ENCODE assay signal across 9 cellular contexts in genomic region chr17:43020030-43020621, GRCh38. TPM values are rescaled to one million over a fixed set of nuclear protein-coding genes. Genes with fewer than 3 reads are reported as not detected.
DNase-seq lines count a peak whose midpoint lies in the region; ATAC-seq, FAIRE-seq and TF ChIP-seq lines count a peak whose summit lies in the region.
"Had no signal": no experiment of that assay in that cellular context is flagged by ENCODE, and none has a peak within 500 bp of the region (broad histone marks: within the 10 kb centered on the region; RNA-seq: fewer than 3 reads in every experiment).

No MANE protein-coding gene starts in this region.

- H3K4me3 ChIP-seq in adipocyte (ENCODE audit: low read length) = peak overlapping the region; percentile 99
- no peak overlapping the region for H3K4me3 ChIP-seq in keratinocyte (ENCODE audit: control insufficient read depth in 2 of 3, extremely low read depth in 1 of 3, insufficient read depth in 2 of 3, low read depth in 1 of 3, low read length in 3 of 3)
- H3K4me3 ChIP-seq in thoracic aorta = peak overlapping the region; percentile 100
- H3K4me3 ChIP-seq in SJCRH30 = no peak overlapping the region
- no peak overlapping the region for H3K4me3 ChIP-seq in mucosa of descending colon

- no peak overlapping the region for H2AFZ ChIP-seq in keratinocyte (ENCODE audit: control insufficient read depth, low read length)

- no peaks in the 10 kb centered on the region for H3K9me1 ChIP-seq in keratinocyte (ENCODE audit: control insufficient read depth, extremely low read depth, insufficient read depth, low read length)

- no peak for ATAC-seq in activated CD8-positive, alpha-beta memory T cell treated with anti-CD3 and anti-CD28 coated beads, Interleukin-2, amount 10 ng/mL, durations not matched to agents 7 days and 5 days
- ATAC-seq in thoracic aorta (ENCODE audit: insufficient number of reproducible peaks, low FRiP score, low read depth) = no peak
- ATAC-seq in mucosa of descending colon = no peak
- no peak for ATAC-seq in HG03571 (IDR thresholded peaks at IDR 0.05; ENCODE audit: unreplicated experiment)

- intact Hi-C loops in mucosa of descending colon (cut with DNase I, micrococcal nuclease) = no loop called here

- peaks cover 20% of the 10 kb centered on the region for H3K79me2 ChIP-seq in keratinocyte (ENCODE audit: control insufficient read depth, insufficient read depth, low read length)

- no peaks in the 10 kb centered on the region for H4K20me1 ChIP-seq in keratinocyte (ENCODE audit: control insufficient read depth, extremely low read depth, insufficient read depth, low read length)

- DNase-seq in activated CD8-positive, alpha-beta memory T cell treated with anti-CD3 and anti-CD28 coated beads, Interleukin-2, amount 10 ng/mL, durations not matched to agents 7 days and 5 days = no peak
- DNase-seq in activated CD8-positive, alpha-beta memory T cell treated with anti-CD3 and anti-CD28 coated beads for 24 hours = no peak
- DNase-seq in adipocyte (ENCODE audit: low read depth) (no peak), keratinocyte (ENCODE audit: low read depth, low spot score) (no peak), thoracic aorta (ENCODE audit: low spot score) (no peak), SJCRH30 (no peak), mucosa of descending colon (no peak)
- DNase-seq: stimulated activated CD4-positive, alpha-beta T cell treated with anti-CD3 and anti-CD28 coated beads, Interleukin-2, amount 100 ng/mL, for 48 hours had no signal

- H3K27ac ChIP-seq in keratinocyte (ENCODE audit: control insufficient read depth, insufficient read depth, low read length) (no peak overlapping the region), thoracic aorta (peak overlapping the region in 1 of 2 donors; percentile 86), SJCRH30 (no peak overlapping the region)

- H3K4me1 ChIP-seq in adipocyte (ENCODE audit: control insufficient read depth, insufficient read depth, low read length) (peaks cover 43% of the 10 kb centered on the region), keratinocyte (ENCODE audit: control insufficient read depth, extremely low read depth, insufficient read depth, low read length) (peaks cover 14% of the 10 kb centered on the region), thoracic aorta (ENCODE audit: control insufficient read depth in 1 of 2, low read depth in 2 of 2) (peaks cover 15 to 23% of the 10 kb centered on the region in 2 donors), SJCRH30 (no peaks in the 10 kb centered on the region), mucosa of descending colon (ENCODE audit: low read depth) (peaks cover 24% of the 10 kb centered on the region)

- H3K9ac ChIP-seq in adipocyte (ENCODE audit: low read length) (peak overlapping the region; percentile 98), keratinocyte (ENCODE audit: control insufficient read depth, extremely low read depth, insufficient read depth, low read length) (no peak overlapping the region)

- no peaks in the 10 kb centered on the region for H3K9me3 ChIP-seq in adipocyte (ENCODE audit: control insufficient read depth, low read length)
- no peaks in the 10 kb centered on the region for H3K9me3 ChIP-seq in keratinocyte (ENCODE audit: control insufficient read depth, low read depth, low read length)
- H3K9me3 ChIP-seq in thoracic aorta = no peaks in the 10 kb centered on the region
- H3K9me3 ChIP-seq in SJCRH30 (replicated peaks) = no peaks in the 10 kb centered on the region
- no peaks in the 10 kb centered on the region for H3K9me3 ChIP-seq in mucosa of descending colon

- CTCF ChIA-PET in activated CD8-positive, alpha-beta memory T cell treated with anti-CD3 and anti-CD28 coated beads, Interleukin-2, amount 10 ng/mL, durations not matched to agents 7 days and 5 days (lab: Charles Lee) = interaction anchor here (1.1 kb wide), 1 partner anchor 10 kb away, joined by 3 read pairs; no protein-coding TSS in a partner anchor

- H3K27me3 Mint-ChIP-seq in activated CD8-positive, alpha-beta memory T cell treated with anti-CD3 and anti-CD28 coated beads, Interleukin-2, amount 10 ng/mL, durations not matched to agents 7 days and 5 days = peaks cover 9% of the 10 kb centered on the region

- H3K27me3 ChIP-seq in adipocyte (replicated peaks; ENCODE audit: control insufficient read depth, insufficient read depth, low read length) = no peaks in the 10 kb centered on the region
- peaks cover 5% of the 10 kb centered on the region for H3K27me3 ChIP-seq in keratinocyte (ENCODE audit: control insufficient read depth, extremely low read depth, insufficient read depth, low read length)
- H3K27me3 ChIP-seq in thoracic aorta (replicated peaks; ENCODE audit: insufficient read depth) = no peaks in the 10 kb centered on the region
- H3K27me3 ChIP-seq in SJCRH30 = no peaks in the 10 kb centered on the region

- TF ChIP-seq CTCF in keratinocyte (optimal IDR thresholded peaks at IDR 0.05 in 1 of 3, IDR thresholded peaks at IDR 0.05 in 1 of 3, conservative IDR thresholded peaks at IDR 0.05 in 1 of 3; ENCODE audit: extremely low read depth in 1 of 3, insufficient read depth in 2 of 3, low read length in 3 of 3) (no peak), thoracic aorta (IDR thresholded peaks at IDR 0.05) (no peak), mucosa of descending colon (IDR thresholded peaks at IDR 0.05) (no peak)

- dilution Hi-C loops in keratinocyte (cut with MboI; ENCODE audit: extremely low pct_ligation_motif_present, low sequenced_read_pairs) = no loop called here

- H3K4me1 Mint-ChIP-seq in activated CD8-positive, alpha-beta memory T cell treated with anti-CD3 and anti-CD28 coated beads, Interleukin-2, amount 10 ng/mL, durations not matched to agents 7 days and 5 days = peaks cover 28% of the 10 kb centered on the region

- peak overlapping the region; percentile 10 for H3K4me2 ChIP-seq in keratinocyte (ENCODE audit: control insufficient read depth, extremely low read depth, insufficient read depth, low read depth, low read length)

- peaks cover 1% of the 10 kb centered on the region for H3K36me3 Mint-ChIP-seq in activated CD8-positive, alpha-beta memory T cell treated with anti-CD3 and anti-CD28 coated beads, Interleukin-2, amount 10 ng/mL, durations not matched to agents 7 days and 5 days

- no peak overlapping the region for H3K27ac Mint-ChIP-seq in activated CD8-positive, alpha-beta memory T cell treated with anti-CD3 and anti-CD28 coated beads, Interleukin-2, amount 10 ng/mL, durations not matched to agents 7 days and 5 days

- H3K4me3 Mint-ChIP-seq in activated CD8-positive, alpha-beta memory T cell treated with anti-CD3 and anti-CD28 coated beads, Interleukin-2, amount 10 ng/mL, durations not matched to agents 7 days and 5 days = peak overlapping the region; percentile 22

- no peak for FAIRE-seq in keratinocyte (lab: Jason Lieb, UNC)

- H3K36me3 ChIP-seq in adipocyte (ENCODE audit: control insufficient read depth, insufficient read depth, low read length, severe bottlenecking) (peaks cover 32% of the 10 kb centered on the region), keratinocyte (ENCODE audit: control insufficient read depth in 2 of 2, extremely low read depth in 1 of 2, insufficient read depth in 2 of 2, low read length in 2 of 2) (peaks cover 11 to 25% of the 10 kb centered on the region in 2 experiments), thoracic aorta (peaks cover 7% of the 10 kb centered on the region), SJCRH30 (no peaks in the 10 kb centered on the region; the same call in 1 of the 2 replicates), mucosa of descending colon (ENCODE audit: low read depth) (no peaks in the 10 kb centered on the region)

- H3K9me3 Mint-ChIP-seq in activated CD8-positive, alpha-beta memory T cell treated with anti-CD3 and anti-CD28 coated beads, Interleukin-2, amount 10 ng/mL, durations not matched to agents 7 days and 5 days (ENCODE audit: low read depth) = no peaks in the 10 kb centered on the region

RNA-seq across cellular contexts. Expression of gene VAT1, which starts 2.1 kb away (rescaled TPM):
- 10 to 100 TPM; 10.7 to 16.8 TPM for total RNA-seq in activated CD8-positive, alpha-beta memory T cell treated with anti-CD3 and anti-CD28 coated beads, Interleukin-2, amount 10 ng/mL, durations not matched to agents 7 days and 5 days
- polyA plus RNA-seq in keratinocyte = 151 to 186 TPM (median 183 TPM) in 3 replicates
- polyA plus RNA-seq in keratinocyte (2011; ENCODE audit: low read depth) = 31.9 TPM
- 172 and 254 TPM in 2 replicates for polyA plus RNA-seq in keratinocyte (2011; cell fraction: cytosol; rRNA removed)
- polyA plus RNA-seq in keratinocyte (2011; cell fraction: nucleus; rRNA removed) = 139 and 148 TPM in 2 replicates
- polyA plus RNA-seq in keratinocyte (2012; ENCODE audit: low replicate concordance) = 291 and 376 TPM in 2 replicates
- polyA minus RNA-seq in keratinocyte = 312 to 597 TPM (median 313 TPM) in 3 replicates
- polyA minus RNA-seq in keratinocyte (2011; cell fraction: cytosol; rRNA and poly(A)+ RNA removed) = 562 TPM
- polyA minus RNA-seq in keratinocyte (2011; cell fraction: nucleus; rRNA and poly(A)+ RNA removed) = 101 and 122 TPM in 2 replicates
- total RNA-seq in thoracic aorta (100 to 1,000 TPM in 1 of 2 donors, 10 to 100 TPM in 1; 91.5 to 158 TPM), mucosa of descending colon (100 to 1,000 TPM in 1 of 3 donors, 10 to 100 TPM in 2; 35.2 to 142 (median 48.7) TPM)
- total RNA-seq in SJCRH30 (2014; rRNA removed; shearing (Covaris generic)) = 32.5 and 34.9 TPM in 2 replicates

RNA-seq across cellular contexts. Expression of gene RND2, which starts 4.9 kb away (rescaled TPM):
- total RNA-seq in activated CD8-positive, alpha-beta memory T cell treated with anti-CD3 and anti-CD28 coated beads, Interleukin-2, amount 10 ng/mL, durations not matched to agents 7 days and 5 days = not detected
- 0.12 to 0.20 TPM (median 0.15 TPM) in 3 replicates for polyA plus RNA-seq in keratinocyte
- 0.06 TPM for polyA plus RNA-seq in keratinocyte (2011; ENCODE audit: low read depth)
- 0.10 and 0.11 TPM in 2 replicates for polyA plus RNA-seq in keratinocyte (2011; cell fraction: cytosol; rRNA removed)
- polyA plus RNA-seq in keratinocyte (2011; cell fraction: nucleus; rRNA removed) = 0.08 and 0.09 TPM in 2 replicates
- polyA plus RNA-seq in keratinocyte (2012; ENCODE audit: low replicate concordance) = 0.24 and 0.32 TPM in 2 replicates
- polyA minus RNA-seq in keratinocyte = 0.33 TPM in 2 of 3 replicates, not detected in the other
- not detected for polyA minus RNA-seq in keratinocyte (2011; cell fraction: cytosol; rRNA and poly(A)+ RNA removed)
- not detected in 2 replicates for polyA minus RNA-seq in keratinocyte (2011; cell fraction: nucleus; rRNA and poly(A)+ RNA removed)
- total RNA-seq in thoracic aorta = 1 to 10 TPM in 1 of 2 donors, under 1 TPM in 1; 0.81 to 2.4 TPM
- total RNA-seq in SJCRH30 (2014; rRNA removed; shearing (Covaris generic)) = 0.68 and 0.79 TPM in 2 replicates
- 1 to 10 TPM in 1 of 3 donors, under 1 TPM in 2; 0.09 to 7.2 (median 0.51) TPM for total RNA-seq in mucosa of descending colon

RNA-seq across cellular contexts. Expression of gene IFI35, which starts 13.5 kb away (rescaled TPM):
- total RNA-seq in activated CD8-positive, alpha-beta memory T cell treated with anti-CD3 and anti-CD28 coated beads, Interleukin-2, amount 10 ng/mL, durations not matched to agents 7 days and 5 days = 100 to 1,000 TPM; 125 to 175 TPM
- 22.0 to 34.8 TPM (median 27.6 TPM) in 3 replicates for polyA plus RNA-seq in keratinocyte
- polyA plus RNA-seq in keratinocyte (2011; ENCODE audit: low read depth) = not detected
- polyA plus RNA-seq in keratinocyte (2011; cell fraction: cytosol; rRNA removed) = 12.4 and 20.7 TPM in 2 replicates
- polyA plus RNA-seq in keratinocyte (2011; cell fraction: nucleus; rRNA removed) = 15.2 and 15.8 TPM in 2 replicates
- 0.83 and 30.2 TPM in 2 replicates for polyA plus RNA-seq in keratinocyte (2012; ENCODE audit: low replicate concordance)
- polyA minus RNA-seq in keratinocyte = 16.8 to 37.7 TPM (median 19.3 TPM) in 3 replicates
- 15.0 TPM for polyA minus RNA-seq in keratinocyte (2011; cell fraction: cytosol; rRNA and poly(A)+ RNA removed)
- 5.3 and 6.4 TPM in 2 replicates for polyA minus RNA-seq in keratinocyte (2011; cell fraction: nucleus; rRNA and poly(A)+ RNA removed)
- total RNA-seq in thoracic aorta = 10 to 100 TPM; 34.4 to 34.8 TPM
- 0.33 TPM in 1 of 2 replicates, not detected in the other for total RNA-seq in SJCRH30 (2014; rRNA removed; shearing (Covaris generic))
- total RNA-seq in mucosa of descending colon = 10 to 100 TPM; 39.2 to 58.2 (median 39.3) TPM

RNA-seq across cellular contexts. Expression of gene RPL27, which starts 21.9 kb away (rescaled TPM):
- 100 to 1,000 TPM; 889 to 934 TPM for total RNA-seq in activated CD8-positive, alpha-beta memory T cell treated with anti-CD3 and anti-CD28 coated beads, Interleukin-2, amount 10 ng/mL, durations not matched to agents 7 days and 5 days
- polyA plus RNA-seq in keratinocyte = 4,091 to 7,614 TPM (median 7,074 TPM) in 3 replicates
- polyA plus RNA-seq in keratinocyte (2011; ENCODE audit: low read depth) = 779 TPM
- 5,475 and 5,815 TPM in 2 replicates for polyA plus RNA-seq in keratinocyte (2011; cell fraction: cytosol; rRNA removed)
- 1,608 and 1,639 TPM in 2 replicates for polyA plus RNA-seq in keratinocyte (2011; cell fraction: nucleus; rRNA removed)
- polyA plus RNA-seq in keratinocyte (2012; ENCODE audit: low replicate concordance) = 3,581 and 3,765 TPM in 2 replicates
- 772 to 1,998 TPM (median 856 TPM) in 3 replicates for polyA minus RNA-seq in keratinocyte
- 1,363 TPM for polyA minus RNA-seq in keratinocyte (2011; cell fraction: cytosol; rRNA and poly(A)+ RNA removed)
- polyA minus RNA-seq in keratinocyte (2011; cell fraction: nucleus; rRNA and poly(A)+ RNA removed) = 394 and 446 TPM in 2 replicates
- total RNA-seq in thoracic aorta (100 to 1,000 TPM; 535 to 569 TPM), mucosa of descending colon (100 to 1,000 TPM; 459 to 804 (median 648) TPM)
- 3,033 and 3,236 TPM in 2 replicates for total RNA-seq in SJCRH30 (2014; rRNA removed; shearing (Covaris generic))

RNA-seq across cellular contexts. Expression of gene RUNDC1, which starts 39.8 kb away (rescaled TPM):
- total RNA-seq in activated CD8-positive, alpha-beta memory T cell treated with anti-CD3 and anti-CD28 coated beads, Interleukin-2, amount 10 ng/mL, durations not matched to agents 7 days and 5 days = 10 to 100 TPM; 16.9 to 17.4 TPM
- 10.8 to 12.8 TPM (median 11.1 TPM) in 3 replicates for polyA plus RNA-seq in keratinocyte
- 6.9 TPM for polyA plus RNA-seq in keratinocyte (2011; ENCODE audit: low read depth)
- polyA plus RNA-seq in keratinocyte (2011; cell fraction: cytosol; rRNA removed) = 6.8 and 8.3 TPM in 2 replicates
- polyA plus RNA-seq in keratinocyte (2011; cell fraction: nucleus; rRNA removed) = 21.1 and 23.9 TPM in 2 replicates
- 7.6 and 9.8 TPM in 2 replicates for polyA plus RNA-seq in keratinocyte (2012; ENCODE audit: low replicate concordance)
- 8.4 to 14.6 TPM (median 12.7 TPM) in 3 replicates for polyA minus RNA-seq in keratinocyte
- polyA minus RNA-seq in keratinocyte (2011; cell fraction: cytosol; rRNA and poly(A)+ RNA removed) = 4.2 TPM
- 7.1 and 13.3 TPM in 2 replicates for polyA minus RNA-seq in keratinocyte (2011; cell fraction: nucleus; rRNA and poly(A)+ RNA removed)
- total RNA-seq in thoracic aorta = 10 to 100 TPM; 16.6 to 17.9 TPM
- 10.8 and 11.9 TPM in 2 replicates for total RNA-seq in SJCRH30 (2014; rRNA removed; shearing (Covaris generic))
- 10 to 100 TPM; 22.2 to 27.0 (median 26.2) TPM for total RNA-seq in mucosa of descending colon

Comparison
In these comparisons a context has a peak if more than half of its experiments do, and no peak if none do; other contexts are left out.
1. H3K4me3 ChIP-seq: peak in adipocyte (single experiment) and thoracic aorta (single experiment); none in keratinocyte (0 of 3), SJCRH30 (single experiment) and mucosa of descending colon (single experiment).
2. RNA of gene IFI35, which starts 13.5 kb away (total RNA-seq): 125 to 175 TPM in activated CD8-positive, alpha-beta memory T cell treated with anti-CD3 and anti-CD28 coated beads, Interleukin-2, amount 10 ng/mL, durations not matched to agents 7 days and 5 days, 39.2 to 58.2 TPM in mucosa of descending colon and 34.4 to 34.8 TPM in thoracic aorta; 0.33 TPM in SJCRH30; every median in the first group is over 10 times any median in the second.